In genomic region chr2:74255660-74256228, GRCh38 we compare ENCODE assay signal across 1 cellular context.
TF ChIP-seq lines count a peak whose summit lies in the region.

No MANE protein-coding gene starts in this region.

TF ChIP-seq in IMR-90, 13 proteins besides CTCF, POLR2A, EP300 and RAD21 (continued from another document):
- TF ChIP-seq, protein P1, sequence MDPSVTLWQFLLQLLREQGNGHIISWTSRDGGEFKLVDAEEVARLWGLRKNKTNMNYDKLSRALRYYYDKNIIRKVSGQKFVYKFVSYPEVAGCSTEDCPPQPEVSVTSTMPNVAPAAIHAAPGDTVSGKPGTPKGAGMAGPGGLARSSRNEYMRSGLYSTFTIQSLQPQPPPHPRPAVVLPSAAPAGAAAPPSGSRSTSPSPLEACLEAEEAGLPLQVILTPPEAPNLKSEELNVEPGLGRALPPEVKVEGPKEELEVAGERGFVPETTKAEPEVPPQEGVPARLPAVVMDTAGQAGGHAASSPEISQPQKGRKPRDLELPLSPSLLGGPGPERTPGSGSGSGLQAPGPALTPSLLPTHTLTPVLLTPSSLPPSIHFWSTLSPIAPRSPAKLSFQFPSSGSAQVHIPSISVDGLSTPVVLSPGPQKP (IDR thresholded peaks at IDR 0.05; ENCODE audit: borderline replicate concordance, low read depth, low read length), result no peak
- no peak for TF ChIP-seq MAZ (IDR thresholded peaks at IDR 0.05; ENCODE audit: borderline replicate concordance, low read depth, low read length)
- no peak for TF ChIP-seq SMC3 (IDR thresholded peaks at IDR 0.05; ENCODE audit: low read depth, low read length)
- TF ChIP-seq CHD1 (IDR thresholded peaks at IDR 0.05; ENCODE audit: low read depth, low read length), result no peak
- TF ChIP-seq MAFK (IDR thresholded peaks at IDR 0.05; ENCODE audit: low read depth, low read length), result no peak
- TF ChIP-seq RFX5 (IDR thresholded peaks at IDR 0.05; ENCODE audit: low read depth, low read length), result no peak
- TF ChIP-seq, protein P2, sequence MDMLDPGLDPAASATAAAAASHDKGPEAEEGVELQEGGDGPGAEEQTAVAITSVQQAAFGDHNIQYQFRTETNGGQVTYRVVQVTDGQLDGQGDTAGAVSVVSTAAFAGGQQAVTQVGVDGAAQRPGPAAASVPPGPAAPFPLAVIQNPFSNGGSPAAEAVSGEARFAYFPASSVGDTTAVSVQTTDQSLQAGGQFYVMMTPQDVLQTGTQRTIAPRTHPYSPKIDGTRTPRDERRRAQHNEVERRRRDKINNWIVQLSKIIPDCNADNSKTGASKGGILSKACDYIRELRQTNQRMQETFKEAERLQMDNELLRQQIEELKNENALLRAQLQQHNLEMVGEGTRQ (IDR thresholded peaks at IDR 0.05; ENCODE audit: low read depth, low read length), result no peak
- no peak for TF ChIP-seq FOS (IDR thresholded peaks at IDR 0.05; ENCODE audit: low read depth, low read length)
- TF ChIP-seq BHLHE40 (IDR thresholded peaks at IDR 0.05; ENCODE audit: low read depth, low read length), result no peak
- no peak for TF ChIP-seq MXI1 (IDR thresholded peaks at IDR 0.05; ENCODE audit: borderline replicate concordance, low read depth, low read length)
- TF ChIP-seq CEBPB (IDR thresholded peaks at IDR 0.05; ENCODE audit: low read depth, low read length), result no peak
- TF ChIP-seq NFE2L2 (IDR thresholded peaks at IDR 0.05; ENCODE audit: low read depth, low read length), result no peak
TF ChIP-seq in IMR-90: peak in this region for 0.
